ENCODE assay signal across 10 cellular contexts in the genomic region with DNA sequence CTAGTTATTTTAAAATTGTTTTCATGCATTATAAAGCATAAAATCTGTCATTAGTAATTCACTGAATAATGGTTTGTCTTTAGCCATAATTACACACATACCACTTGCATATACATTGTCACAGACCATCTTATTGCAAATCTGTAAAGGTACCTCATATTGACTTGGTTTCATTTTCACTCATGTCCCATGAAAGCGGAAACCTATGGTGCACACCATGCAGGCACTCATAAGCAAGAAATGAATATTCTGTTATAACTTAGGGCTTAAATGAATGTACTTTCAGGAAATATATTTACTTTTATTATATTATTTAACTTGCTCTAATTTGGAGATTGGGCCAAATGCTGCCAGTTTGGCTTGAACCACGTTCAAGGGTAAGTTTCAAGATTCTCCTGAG. TPM values are rescaled to one million over a fixed set of nuclear protein-coding genes. Genes with fewer than 3 reads are reported as not detected.
DNase-seq lines count a peak whose midpoint lies in the region; ATAC-seq and TF ChIP-seq lines count a peak whose summit lies in the region.
"Had no signal": no experiment of that assay in that cellular context is flagged by ENCODE, and none has a peak within 500 bp of the region (broad histone marks: within the 10 kb centered on the region; RNA-seq: fewer than 3 reads in every experiment).

No MANE protein-coding gene starts in this region.

- H3K27ac ChIP-seq in adrenal gland: no peak overlapping the region
- H3K27ac ChIP-seq: epithelial cell of prostate had no signal

- peaks cover 4 to 9% of the 10 kb centered on the region in 2 donors for H3K36me3 Mint-ChIP-seq in activated naive CD4-positive, alpha-beta T cell treated with anti-CD3 and anti-CD28 coated beads, Interleukin-2, amount 50 U/mL, for 72 hours

- peaks cover 0 to 17% of the 10 kb centered on the region in 2 donors for H3K4me1 ChIP-seq in adrenal gland (replicated peaks in 1 of 2)

- no peaks in the 10 kb centered on the region for H3K36me3 ChIP-seq in adrenal gland (replicated peaks in 1 of 2)

- 86 to 95% (median 94%) methylated on average over 2 of the region's 2 CpGs for WGBS in adrenal gland, 4 donors

- DNase-seq in activated naive CD4-positive, alpha-beta T cell treated with anti-CD3 and anti-CD28 coated beads, Interleukin-2, amount 50 U/mL, for 72 hours (ENCODE audit: low spot score in 2 of 2): peak in 1 of 2 donors; percentile 41
- DNase-seq in SW480 (ENCODE audit: low spot score): no peak
- DNase-seq in HuH-7 (ENCODE audit: low spot score): no peak
- DNase-seq in retina: no peak
- no peak for DNase-seq in adrenal gland
- DNase-seq: NCI-H146 had no signal

- TF ChIP-seq POLR2A in adrenal gland (IDR thresholded peaks at IDR 0.05): no peak

- no peaks in the 10 kb centered on the region for H3K27me3 ChIP-seq in adrenal gland

- peak; percentile 99 for ATAC-seq in GM18499 (IDR thresholded peaks at IDR 0.05; ENCODE audit: insufficient read depth, unreplicated experiment)
- peak; percentile 97 for ATAC-seq in GM19467 (IDR thresholded peaks at IDR 0.05; ENCODE audit: unreplicated experiment)
- peak; percentile 99 for ATAC-seq in HG03135 (IDR thresholded peaks at IDR 0.05; ENCODE audit: unreplicated experiment)
- peak; percentile 95 to 97 for ATAC-seq in activated naive CD4-positive, alpha-beta T cell treated with anti-CD3 and anti-CD28 coated beads, Interleukin-2, amount 50 U/mL, for 72 hours

- peaks cover 0 to 7% of the 10 kb centered on the region in 2 donors for H3K9me3 Mint-ChIP-seq in activated naive CD4-positive, alpha-beta T cell treated with anti-CD3 and anti-CD28 coated beads, Interleukin-2, amount 50 U/mL, for 72 hours

- no peak overlapping the region for H3K4me3 ChIP-seq in adrenal gland

- intact Hi-C loops in adrenal gland (cut with DNase I): no loop called here

- no peaks in the 10 kb centered on the region for H3K9me3 ChIP-seq in adrenal gland (replicated peaks in 1 of 3)

- TF ChIP-seq CTCF in adrenal gland (IDR thresholded peaks at IDR 0.05): no peak

- H3K27ac Mint-ChIP-seq in activated naive CD4-positive, alpha-beta T cell treated with anti-CD3 and anti-CD28 coated beads, Interleukin-2, amount 50 U/mL, for 72 hours: peak overlapping the region; percentile 89 to 91

RNA-seq across cellular contexts. Expression of a gene that starts 29.2 kb away (rescaled TPM):
- 100 to 1,000 TPM; 164 to 240 TPM for total RNA-seq in activated naive CD4-positive, alpha-beta T cell treated with anti-CD3 and anti-CD28 coated beads, Interleukin-2, amount 50 U/mL, for 72 hours
- 10 to 100 TPM in 6 of 8 donors, 1 to 10 TPM in 2; 3.6 to 30.7 (median 15.9) TPM for total RNA-seq in adrenal gland
- polyA plus RNA-seq in adrenal gland: 1 to 10 TPM; 4.7 to 7.1 (median 5.3) TPM

Comparison
In these comparisons a context has a peak if more than half of its experiments do, and no peak if none do; other contexts are left out.
1. RNA of a gene that starts 29.2 kb away (total RNA-seq): 164 to 240 TPM in activated naive CD4-positive, alpha-beta T cell treated with anti-CD3 and anti-CD28 coated beads, Interleukin-2, amount 50 U/mL, for 72 hours; 3.6 to 30.7 TPM in adrenal gland; every median in the first group is over 4 times any median in the second.
2. Peak in every context shown above with its lines, with median percentiles within 50 percentile points of each other: ATAC-seq.